17 cellular contexts compared by ENCODE assay signal in genomic region chr4:20431422-20432014, GRCh38.
DNase-seq lines count a peak whose midpoint lies in the region; ATAC-seq, FAIRE-seq and TF ChIP-seq lines count a peak whose summit lies in the region.
"Had no signal": no experiment of that assay in that cellular context is flagged by ENCODE, and none has a peak within 500 bp of the region (broad histone marks: within the 10 kb centered on the region; RNA-seq: fewer than 3 reads in every experiment).

No MANE protein-coding gene starts in this region.

- TF ChIP-seq CTCF in BE2C (IDR thresholded peaks at IDR 0.05; ENCODE audit: low read depth, low read length) (0 out of 2 replicates have a peak, but pooled peaks have one; percentile 6), brain microvascular endothelial cell (IDR thresholded peaks at IDR 0.05; ENCODE audit: low read depth, low read length, missing control alignments) (peak; percentile 28), HepG2 (CRISPR knock-in tag; IDR thresholded peaks at IDR 0.05) (no peak)

- TF ChIP-seq EP300 in HepG2 (IDR thresholded peaks at IDR 0.05; ENCODE audit: low read depth in 2 of 2, low read length in 2 of 2) (no peak), HepG2 (CRISPR knock-in tag; IDR thresholded peaks at IDR 0.05; ENCODE audit: borderline replicate concordance) (no peak)

- H2AFZ ChIP-seq in HepG2 (ENCODE audit: low read length): no peak overlapping the region

- H3K4me3 ChIP-seq in BE2C (ENCODE audit: low read depth, low read length) (no peak overlapping the region), brain microvascular endothelial cell (ENCODE audit: low read depth, low read length) (no peak overlapping the region), rectal smooth muscle tissue (ENCODE audit: low read length) (peak overlapping the region; percentile 20), HepG2 (replicated peaks in 1 of 3; ENCODE audit: insufficient read depth in 1 of 3, low read depth in 2 of 3, low read length in 3 of 3) (no peak overlapping the region)
- H3K4me3 ChIP-seq: upper lobe of left lung had no signal

- H3K9ac ChIP-seq in rectal smooth muscle tissue (ENCODE audit: low read length): no peak overlapping the region
- H3K9ac ChIP-seq in HepG2 (ENCODE audit: insufficient read depth, low read depth, low read length): no peak overlapping the region

- no peak overlapping the region for H3K4me2 ChIP-seq in HepG2 (ENCODE audit: low read depth, low read length)

- in situ Hi-C loops in brain microvascular endothelial cell (cut with HindIII; ENCODE audit: low pct_ligation_motif_present, low sequenced_read_pairs) (no loop called here), HepG2 (cut with HindIII; ENCODE audit: extremely low pct_ligation_motif_present, low pct_unique_long_range_greater_than_20kb) (no loop called here)

- CTCF ChIA-PET in HepG2 (lab: Yijun Ruan, JAX; ENCODE audit: low intra/inter-chr PET ratio, low total read pairs): no interaction called here

- no peaks in the 10 kb centered on the region for H3K36me3 ChIP-seq in BE2C
- H3K36me3 ChIP-seq in brain microvascular endothelial cell (replicated peaks): no peaks in the 10 kb centered on the region
- no peaks in the 10 kb centered on the region for H3K36me3 ChIP-seq in rectal smooth muscle tissue (ENCODE audit: control insufficient read depth, insufficient read depth, low read length)
- H3K36me3 ChIP-seq in HepG2 (replicated peaks in 1 of 2; ENCODE audit: control insufficient read depth in 1 of 2, insufficient read depth in 2 of 2, low read length in 2 of 2): no peaks in the 10 kb centered on the region
- H3K36me3 ChIP-seq: esophagus squamous epithelium, upper lobe of left lung had no signal

- H3K27me3 ChIP-seq in BE2C (no peaks in the 10 kb centered on the region), brain microvascular endothelial cell (replicated peaks) (no peaks in the 10 kb centered on the region), rectal smooth muscle tissue (ENCODE audit: control insufficient read depth, insufficient read depth, low read length) (no peaks in the 10 kb centered on the region), HepG2 (ENCODE audit: control insufficient read depth in 1 of 2, insufficient read depth in 2 of 2, low read length in 2 of 2) (no peaks in the 10 kb centered on the region; a peak in 1 of 5 replicates)
- H3K27me3 ChIP-seq: esophagus squamous epithelium, upper lobe of left lung had no signal

- peaks cover 28% of the 10 kb centered on the region for H3K4me1 ChIP-seq in BE2C
- peaks cover 22% of the 10 kb centered on the region for H3K4me1 ChIP-seq in rectal smooth muscle tissue (ENCODE audit: control insufficient read depth, insufficient read depth, low read length)
- H3K4me1 ChIP-seq in HepG2 (ENCODE audit: insufficient read depth, low read length): no peaks in the 10 kb centered on the region
- H3K4me1 ChIP-seq: esophagus squamous epithelium, upper lobe of left lung had no signal

- FAIRE-seq in HepG2 (lab: Jason Lieb, UNC): no peak
- FAIRE-seq: kidney, TTC549 had no signal

- H3K27ac ChIP-seq in brain microvascular endothelial cell: no peak overlapping the region
- H3K27ac ChIP-seq in rectal smooth muscle tissue (ENCODE audit: low read depth, low read length): peak overlapping the region; percentile 74
- H3K27ac ChIP-seq in HepG2 (ENCODE audit: extremely low read length, insufficient read depth, low read length): no peak overlapping the region
- H3K27ac ChIP-seq: upper lobe of left lung had no signal

- ATAC-seq in left cardiac atrium (peak; percentile 59 to 62), GM19035 (IDR thresholded peaks at IDR 0.05; ENCODE audit: unreplicated experiment) (no peak), HepG2 (no peak)
- ATAC-seq: natural killer cell treated with Interleukin-12 subunit alpha and Interleukin-12 subunit beta and Interleukin-15 and Interleukin-18, amount 100 ng/mL, for 72 hours had no signal

- no peak for TF ChIP-seq RAD21 in HepG2 (CRISPR knock-in tag; IDR thresholded peaks at IDR 0.05)

- DNase-seq in BE2C (no peak), brain microvascular endothelial cell (no peak), left cardiac atrium (no peak), HepG2 (ENCODE audit: low spot score) (no peak), midbrain (lab: John Stamatoyannopoulos, UW) (no peak)
- DNase-seq in activated CD8-positive, alpha-beta memory T cell treated with anti-CD3 and anti-CD28 coated beads, Interleukin-2, amount 50 U/mL, for 48 hours: no peak
- DNase-seq: activated gamma-delta T cell treated with Interleukin-2 at 50 U/mL for 16 hours; central memory CD4-positive, alpha-beta T cell; esophagus squamous epithelium; Karpas-422; kidney; NCI-H187 treated with DMSO at 0.1 percent for 48 hours; upper lobe of left lung had no signal

- intact Hi-C loops in left cardiac atrium (cut with DNase I): no loop called here
- intact Hi-C loops in HepG2 (cut with micrococcal nuclease; ENCODE audit: unreplicated experiment): no loop called here

- H3K9me3 ChIP-seq in BE2C: no peaks in the 10 kb centered on the region
- no peaks in the 10 kb centered on the region for H3K9me3 ChIP-seq in HepG2 (ENCODE audit: low read length)
- H3K9me3 ChIP-seq: esophagus squamous epithelium, upper lobe of left lung had no signal

- 34% methylated on average over 9 of the region's 9 CpGs for WGBS in HepG2 (ENCODE audit: low lambda C conversion rate)

- H3K79me2 ChIP-seq in HepG2 (ENCODE audit: insufficient read depth, low read length): no peaks in the 10 kb centered on the region

- no peak for TF ChIP-seq POLR2A in HepG2 (IDR thresholded peaks at IDR 0.05; ENCODE audit: insufficient read depth in 1 of 2, low read depth in 2 of 2, low read length in 2 of 2)

- H4K20me1 ChIP-seq in HepG2 (ENCODE audit: insufficient read depth, low read length): no peaks in the 10 kb centered on the region

- BruUV-seq in HepG2 (replicated peaks; lab: Mats Ljungman, UMichigan): no TSS peak

- POLR2A ChIA-PET in HepG2 (lab: Yijun Ruan, JAX): no interaction called here

TF ChIP-seq in HepG2, 621 proteins besides CTCF, POLR2A, EP300 and RAD21:
- TF ChIP-seq ZBTB44 (CRISPR knock-in tag; IDR thresholded peaks at IDR 0.05) (no peak), ZNF260 (CRISPR knock-in tag; IDR thresholded peaks at IDR 0.05; ENCODE audit: borderline replicate concordance, low read depth) (no peak), EZH2 (conservative IDR thresholded peaks at IDR 0.05; ENCODE audit: low read depth, low read length) (no peak), RELA (CRISPR knock-in tag; IDR thresholded peaks at IDR 0.05) (no peak), BRF2 (CRISPR knock-in tag; IDR thresholded peaks at IDR 0.05) (no peak), ZNF263 (CRISPR knock-in tag; IDR thresholded peaks at IDR 0.05) (no peak)
TF ChIP-seq in HepG2: peak in this region for 0.

Comparison
In these comparisons a context has a peak if more than half of its experiments do, and no peak if none do; other contexts are left out.
1. ATAC-seq: peak in left cardiac atrium (2 of 2); none in GM19035 (single experiment) and HepG2 (single experiment).